ENCODE assay signal across 33 cellular contexts in the genomic region with DNA sequence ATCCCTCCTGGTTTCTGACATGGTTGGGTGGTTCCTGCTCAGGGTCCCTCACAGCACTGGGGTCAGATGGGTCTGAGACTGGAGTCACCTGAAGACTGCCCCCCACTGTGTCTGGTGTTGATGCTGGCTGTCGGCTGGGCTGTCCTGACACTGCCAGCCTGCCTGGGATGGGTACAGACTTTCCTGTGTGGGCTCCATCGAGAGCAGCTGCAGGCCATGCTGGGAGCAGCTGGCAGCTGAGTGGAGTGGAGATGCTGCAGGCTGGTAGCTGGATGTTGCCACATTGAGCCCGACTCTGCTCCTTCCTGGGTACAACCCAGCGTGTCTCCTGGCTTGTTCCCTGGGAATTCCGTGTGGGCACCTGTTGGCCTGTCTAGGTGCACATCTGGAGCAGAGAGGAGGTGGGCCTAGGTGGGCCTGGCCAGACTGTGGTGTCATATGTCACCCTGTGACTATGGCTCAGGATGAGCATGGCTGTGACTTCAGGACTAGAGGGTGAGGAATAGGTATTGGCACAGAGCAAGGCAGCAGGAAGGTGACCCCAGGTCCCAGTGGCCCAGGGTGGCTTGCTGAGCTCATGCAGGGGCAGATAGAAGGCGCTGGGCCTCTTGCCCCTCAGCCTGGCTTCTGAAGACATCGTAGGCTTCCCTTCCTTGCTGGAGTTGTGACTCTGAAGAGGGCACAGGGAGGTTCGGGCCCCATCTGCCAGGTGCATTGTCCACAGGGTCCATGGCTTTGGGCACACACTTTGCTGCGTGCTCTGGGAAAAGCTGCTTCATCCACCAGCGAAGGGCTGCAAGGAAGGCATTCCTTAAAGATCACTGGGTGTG. TPM values are rescaled to one million over a fixed set of nuclear protein-coding genes. Genes with fewer than 3 reads are reported as not detected.
DNase-seq lines count a peak whose midpoint lies in the region; FAIRE-seq and TF ChIP-seq lines count a peak whose summit lies in the region.
"Had no signal": no experiment of that assay in that cellular context is flagged by ENCODE, and none has a peak within 500 bp of the region (broad histone marks: within the 10 kb centered on the region; RNA-seq: fewer than 3 reads in every experiment).

No MANE protein-coding gene starts in this region.

- H3K79me1 ChIP-seq in neuronal stem cell (ENCODE audit: low read depth, low read length): no peaks in the 10 kb centered on the region

- DNase-seq in NCI-H1092 treated with DMSO at 0.1 percent for 48 hours (lab: John Stamatoyannopoulos, UW) (peak; percentile 20), NCI-H1092 (lab: John Stamatoyannopoulos, UW) (no peak), DMS 273 (lab: John Stamatoyannopoulos, UW; ENCODE audit: unreplicated experiment) (peak; percentile 75), Peyer's patch (peak in 2 of 3 donors; percentile 23 to 32), neuronal stem cell (ENCODE audit: low spot score) (no peak), glomerular visceral epithelial cell (ENCODE audit: extremely low spot score) (no peak), GM12891 (ENCODE audit: insufficient read length, low spot score) (no peak), AG08395 (ENCODE audit: low spot score) (no peak)
- DNase-seq: 8988T; activated CD4-positive, CD25-positive, alpha-beta regulatory T cell treated with anti-CD3 and anti-CD28 coated beads, Interleukin-2, amount 50 U/mL, for 72 hours; activated CD8-positive, alpha-beta T cell treated with anti-CD3 and anti-CD28 coated beads, Interleukin-2, amount 10 ng/mL, durations not matched to agents 7 days and 5 days; brain microvascular endothelial cell; CD4-positive, alpha-beta memory T cell; effector CD8-positive, alpha-beta T cell; H7; KBM-7; mesendoderm; MM.1S; NCI-H1436; NCI-H226; NK-92 treated with Interleukin-12 subunit alpha and Interleukin-12 subunit beta, amount 100 ng/mL, for 24 hours; SJCRH30 had no signal

- no peak overlapping the region for H2BK120ac ChIP-seq in neuronal stem cell (ENCODE audit: low read depth, low read length)

- no peak for FAIRE-seq in GM12891 (lab: Jason Lieb, UNC)
- FAIRE-seq: colon, frontal cortex, TTC549 had no signal

- no peaks in the 10 kb centered on the region for H3K4me1 ChIP-seq in Peyer's patch
- H3K4me1 ChIP-seq in neuronal stem cell (ENCODE audit: control insufficient read depth in 2 of 2, insufficient read depth in 1 of 2, low read depth in 1 of 2, low read length in 2 of 2): peaks cover 0 to 22% of the 10 kb centered on the region in 2 donors
- H3K4me1 ChIP-seq: adrenal gland, left lung, tibial artery had no signal

- H3K23ac ChIP-seq in neuronal stem cell (ENCODE audit: low read depth, low read length, poor library complexity): no peak overlapping the region

- no peak for TF ChIP-seq CTCF in Peyer's patch (IDR thresholded peaks at IDR 0.05)

- H2BK15ac ChIP-seq in neuronal stem cell (ENCODE audit: low read length): no peak overlapping the region

- H2BK5ac ChIP-seq in neuronal stem cell (ENCODE audit: low read length): no peak overlapping the region

- H3K4me3 ChIP-seq in Peyer's patch (no peak overlapping the region), neuronal stem cell (ENCODE audit: low read length in 2 of 2) (no peak overlapping the region)
- H3K4me3 ChIP-seq: adrenal gland, hepatocyte, left lung, SJCRH30, tibial artery had no signal

- H3K14ac ChIP-seq in neuronal stem cell (ENCODE audit: low read length): peak overlapping the region; percentile 21

- H3K27ac ChIP-seq in Peyer's patch (no peak overlapping the region), neuronal stem cell (replicated peaks; ENCODE audit: low read length) (no peak overlapping the region)
- H3K27ac ChIP-seq: adrenal gland, brain microvascular endothelial cell, hepatocyte, left lung, SJCRH30, tibial artery had no signal

- H3K36me3 ChIP-seq in Peyer's patch: no peaks in the 10 kb centered on the region
- H3K36me3 ChIP-seq in neuronal stem cell (replicated peaks in 1 of 2; ENCODE audit: control insufficient read depth in 2 of 2, insufficient read depth in 2 of 2, low read length in 2 of 2): peaks cover 0 to 1% of the 10 kb centered on the region in 2 donors
- H3K36me3 ChIP-seq: adrenal gland, brain microvascular endothelial cell, left lung, SJCRH30, tibial artery had no signal

- TF ChIP-seq POLR2A in Peyer's patch (IDR thresholded peaks at IDR 0.05): no peak
- no peak for TF ChIP-seq POLR2A in GM12891 (IDR thresholded peaks at IDR 0.05; ENCODE audit: low read depth, low read length)

- H4K91ac ChIP-seq in neuronal stem cell (ENCODE audit: low read depth, low read length, poor library complexity): no peak overlapping the region

- peak overlapping the region; percentile 69 for H2BK12ac ChIP-seq in neuronal stem cell (ENCODE audit: low read length)

- H3K18ac ChIP-seq in neuronal stem cell (ENCODE audit: low read length): peak overlapping the region; percentile 74

- H3K4ac ChIP-seq in neuronal stem cell (ENCODE audit: low read length): no peak overlapping the region

- no peak overlapping the region for H3K4me2 ChIP-seq in neuronal stem cell (ENCODE audit: insufficient read depth, low read length, poor library complexity, severe bottlenecking)
- H3K4me2 ChIP-seq: hepatocyte had no signal

- no peaks in the 10 kb centered on the region for H3K9me3 ChIP-seq in Peyer's patch
- peaks cover 0 to 9% of the 10 kb centered on the region in 2 donors for H3K9me3 ChIP-seq in neuronal stem cell (replicated peaks in 1 of 2; ENCODE audit: control insufficient read depth in 2 of 2, insufficient read depth in 1 of 2, low read depth in 1 of 2, low read length in 2 of 2)
- H3K9me3 ChIP-seq: adrenal gland, left lung, tibial artery had no signal

- peak overlapping the region; percentile 72 for H2AK5ac ChIP-seq in neuronal stem cell (ENCODE audit: low read depth, low read length)

- H3K27me3 ChIP-seq in Peyer's patch (no peaks in the 10 kb centered on the region), neuronal stem cell (ENCODE audit: control insufficient read depth in 3 of 3, insufficient read depth in 3 of 3, low read depth in 1 of 3, low read length in 3 of 3) (no peaks in the 10 kb centered on the region)
- H3K27me3 ChIP-seq: brain microvascular endothelial cell, SJCRH30 had no signal

- no peak overlapping the region for H4K8ac ChIP-seq in neuronal stem cell (ENCODE audit: low read depth, low read length)

- WGBS in neuronal stem cell (ENCODE audit: extremely low coverage in 2 of 2, insufficient read length in 2 of 2, insufficient replicate concordance in 1 of 2), 2 donors: no CpG with 5 or more reads among the region's 10 CpGs

- no peak overlapping the region for H2AFZ ChIP-seq in neuronal stem cell (ENCODE audit: low read length)
- H2AFZ ChIP-seq: hepatocyte had no signal

- H3K9ac ChIP-seq in neuronal stem cell (ENCODE audit: low read depth, low read length, poor library complexity): no peak overlapping the region

TF ChIP-seq in GM12891, 5 proteins besides CTCF, POLR2A, EP300 and RAD21:
- TF ChIP-seq PAX5 (IDR thresholded peaks at IDR 0.05; ENCODE audit: insufficient read depth, low read length, severe bottlenecking) (no peak), TAF1 (IDR thresholded peaks at IDR 0.05; ENCODE audit: low read depth, low read length) (no peak), POLR2AphosphoS5 (IDR thresholded peaks at IDR 0.05; ENCODE audit: low read depth, low read length) (no peak), SPI1 (IDR thresholded peaks at IDR 0.05; ENCODE audit: low read depth, low read length) (no peak), POU2F2 (IDR thresholded peaks at IDR 0.05; ENCODE audit: low read depth, low read length) (no peak)

RNA-seq across cellular contexts. Expression of a gene that starts 40.0 kb away (rescaled TPM):
- total RNA-seq in Peyer's patch: not detected
- polyA plus RNA-seq in neuronal stem cell (2013, experiment 1 of 2): not detected
- polyA plus RNA-seq in neuronal stem cell (2013, experiment 2 of 2): not detected
- not detected for polyA plus RNA-seq in GM12891 (2012; ENCODE audit: low read depth, missing spikeins)
- total RNA-seq: activated CD8-positive, alpha-beta T cell treated with anti-CD3 and anti-CD28 coated beads, Interleukin-2, amount 10 ng/mL, durations not matched to agents 7 days and 5 days; adrenal gland; CD4-positive, alpha-beta memory T cell; esophagus mucosa; frontal cortex; H7; hepatocyte; left lung; naive thymus-derived CD4-positive, alpha-beta T cell; omental fat pad; SJCRH30; T-helper 1 cell treated with Interleukin-12 subunit alpha and Interleukin-12 subunit beta and Interleukin-4 antibody, amounts not matched to agents 30 ng/mL and 1 ng/mL, for 36 hours had no signal
- polyA plus RNA-seq: adrenal gland; CD4-positive, alpha-beta memory T cell; hepatocyte; naive thymus-derived CD4-positive, alpha-beta T cell had no signal

Comparison
In these comparisons a context has a peak if more than half of its experiments do, and no peak if none do; other contexts are left out.
1. DNase-seq: peak in NCI-H1092 treated with DMSO at 0.1 percent for 48 hours (single experiment), DMS 273 (single experiment) and Peyer's patch (2 of 3); none in NCI-H1092 (single experiment), neuronal stem cell (single experiment), glomerular visceral epithelial cell (single experiment), GM12891 (single experiment) and AG08395 (single experiment).